12 cellular contexts compared by ENCODE assay signal in genomic region chr14:71498151-71498734, GRCh38.
DNase-seq lines count a peak whose midpoint lies in the region; ATAC-seq, FAIRE-seq and TF ChIP-seq lines count a peak whose summit lies in the region.
"Had no signal": no experiment of that assay in that cellular context is flagged by ENCODE, and none has a peak within 500 bp of the region (broad histone marks: within the 10 kb centered on the region; RNA-seq: fewer than 3 reads in every experiment).

No MANE protein-coding gene starts in this region.

- peaks cover 5% of the 10 kb centered on the region for H3K4me1 Mint-ChIP-seq in endodermal cell

- no peak for FAIRE-seq in HTR-8/SVneo (lab: Jason Lieb, UNC)

- H3K4me3 ChIP-seq in endodermal cell (ENCODE audit: low read length), result no peak overlapping the region
- H3K4me3 ChIP-seq: coronary artery, thyroid gland had no signal

- ATAC-seq in GM19467 (IDR thresholded peaks at IDR 0.05; ENCODE audit: unreplicated experiment), result peak; percentile 17
- ATAC-seq in HG03439 (IDR thresholded peaks at IDR 0.05; ENCODE audit: unreplicated experiment), result peak; percentile 18
- no peak for ATAC-seq in HG03025 (IDR thresholded peaks at IDR 0.05; ENCODE audit: low FRiP score, unreplicated experiment)
- ATAC-seq: left colon had no signal

- no peaks in the 10 kb centered on the region for H3K36me3 ChIP-seq in endodermal cell (ENCODE audit: control insufficient read depth, insufficient read depth, low read length)
- H3K36me3 ChIP-seq: thyroid gland had no signal

- H3K27ac ChIP-seq in endodermal cell (ENCODE audit: low read depth, low read length), result no peak overlapping the region
- H3K27ac ChIP-seq: coronary artery, thyroid gland had no signal

- H3K27me3 Mint-ChIP-seq in endodermal cell (ENCODE audit: insufficient read depth), result no peaks in the 10 kb centered on the region

- no peaks in the 10 kb centered on the region for H3K27me3 ChIP-seq in endodermal cell (ENCODE audit: control insufficient read depth, insufficient read depth, low read length, poor library complexity, severe bottlenecking)
- H3K27me3 ChIP-seq: thyroid gland had no signal

- H3K9ac ChIP-seq in endodermal cell (ENCODE audit: extremely low read depth, low read length, poor library complexity, severe bottlenecking), result no peak overlapping the region

- H3K9me3 Mint-ChIP-seq in endodermal cell, result peaks cover 5% of the 10 kb centered on the region

- no peak for TF ChIP-seq CTCF in endodermal cell (conservative IDR thresholded peaks at IDR 0.05)

- peaks cover 9% of the 10 kb centered on the region for H3K36me3 Mint-ChIP-seq in endodermal cell (ENCODE audit: low read depth)

- DNase-seq in EL (peak; percentile 15), fibroblast of gingiva (ENCODE audit: low read depth) (peak; percentile 70), HTR-8/SVneo (ENCODE audit: insufficient read length, low spot score) (no peak), endodermal cell (no peak), amniotic stem cell (lab: John Stamatoyannopoulos, UW) (no peak)
- DNase-seq: activated CD4-positive, alpha-beta T cell treated with anti-CD3 and anti-CD28 coated beads, Interleukin-2, amount 50 U/mL, for 4 hours; left colon; thyroid gland had no signal

- H3K27ac Mint-ChIP-seq in endodermal cell, result no peak overlapping the region

- H3K4me3 Mint-ChIP-seq in endodermal cell, result no peak overlapping the region

- WGBS in endodermal cell (ENCODE audit: insufficient coverage in 1 of 2, insufficient read length in 1 of 2), 2 experiments, result 75% methylated on average over 1 of the region's 1 CpG; no CpG with 5 or more reads in 1 of the 2 experiments

- H3K9me3 ChIP-seq in endodermal cell (ENCODE audit: control insufficient read depth, low read length), result no peaks in the 10 kb centered on the region
- H3K9me3 ChIP-seq: thyroid gland had no signal

- H3K4me1 ChIP-seq in endodermal cell (ENCODE audit: control insufficient read depth, insufficient read depth, low read length), result no peaks in the 10 kb centered on the region

Comparison
In these comparisons a context has a peak if more than half of its experiments do, and no peak if none do; other contexts are left out.
1. DNase-seq: peak in EL (single experiment) and fibroblast of gingiva (single experiment); none in HTR-8/SVneo (single experiment), endodermal cell (single experiment) and amniotic stem cell (single experiment).